Comparison of ENCODE assay signal across 13 cellular contexts in the genomic region with DNA sequence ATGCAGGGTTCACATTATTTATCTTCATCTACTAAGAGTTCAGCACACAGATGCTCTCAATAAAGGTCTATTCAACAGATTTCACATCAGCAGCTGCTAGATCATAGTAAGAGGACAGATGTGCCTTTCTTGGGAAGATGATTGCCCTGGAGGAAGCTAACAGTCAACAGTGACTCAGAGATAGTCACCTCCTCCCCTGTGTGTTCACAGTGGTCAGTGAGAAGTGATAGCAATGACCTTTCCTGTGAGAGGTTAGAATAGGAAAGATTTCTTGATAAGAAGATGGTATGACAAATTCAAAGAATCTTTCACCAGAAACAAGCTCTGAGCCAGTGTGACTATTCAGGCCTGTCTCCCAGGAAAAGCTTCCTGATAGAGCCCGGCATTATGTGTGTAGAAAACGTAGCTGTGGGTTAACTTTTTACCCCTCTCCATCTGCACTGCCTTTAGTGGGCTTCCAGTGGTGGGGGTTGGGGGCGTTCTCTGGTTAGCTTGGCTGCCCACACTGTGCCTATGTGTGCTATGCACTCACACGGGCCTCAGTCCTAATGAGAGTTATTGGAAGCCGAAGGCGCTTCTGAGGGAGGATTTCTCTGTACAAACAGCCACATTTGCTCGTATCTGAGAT.
DNase-seq lines count a peak whose midpoint lies in the region; ATAC-seq, FAIRE-seq and TF ChIP-seq lines count a peak whose summit lies in the region.
"Had no signal": no experiment of that assay in that cellular context is flagged by ENCODE, and none has a peak within 500 bp of the region (broad histone marks: within the 10 kb centered on the region; RNA-seq: fewer than 3 reads in every experiment).

No MANE protein-coding gene starts in this region.

- H3K4me3 ChIP-seq in A549 (no peak overlapping the region), sigmoid colon (no peak overlapping the region)

- no peaks in the 10 kb centered on the region for H3K27me3 ChIP-seq in sigmoid colon

- H3K27ac ChIP-seq in A549 = peak overlapping the region; percentile 89 to 92
- H3K27ac ChIP-seq in sigmoid colon = no peak overlapping the region
- H3K27ac ChIP-seq: C4-2B, KMS-11 had no signal

- POLR2A ChIA-PET in A549 (lab: Yijun Ruan, JAX) = interaction anchor here (0.6 to 1.8 kb wide), 14 partner anchors 11 to 590 kb away, joined by 3 to 19 read pairs (median 4); partner anchors contain the start of genes ARHGAP5 and HEATR5A

- peak; percentile 44 to 59; a peak in 4 of 5 replicates for TF ChIP-seq RAD21 in A549 (conservative IDR thresholded peaks at IDR 0.05 in 1 of 2, IDR thresholded peaks at IDR 0.05 in 1 of 2)

- intact Hi-C loops in sigmoid colon (cut with DNase I) = no loop called here

- H3K27me3 Mint-ChIP-seq in glutamatergic neuron (ENCODE audit: unreplicated experiment) = no peaks in the 10 kb centered on the region

- H3K9me3 Mint-ChIP-seq in glutamatergic neuron (ENCODE audit: unreplicated experiment) = no peaks in the 10 kb centered on the region

- CTCF ChIA-PET in A549 (lab: Yijun Ruan, JAX) = interaction anchor here (0.6 to 3.4 kb wide), 14 partner anchors 9 to 499 kb away, joined by 3 to 29 read pairs (median 4); no protein-coding TSS in a partner anchor

- peak; percentile 88 to 90 for ATAC-seq in A549
- peak; percentile 75 for ATAC-seq in SK-N-SH treated with all-trans-retinoic acid at 6 μM for 48 hours
- no peak for ATAC-seq in HG02938 (IDR thresholded peaks at IDR 0.05; ENCODE audit: unreplicated experiment)

- peak overlapping the region; percentile 67 for H3K27ac Mint-ChIP-seq in glutamatergic neuron (ENCODE audit: unreplicated experiment)

- H3K36me3 Mint-ChIP-seq in glutamatergic neuron (ENCODE audit: unreplicated experiment) = no peaks in the 10 kb centered on the region

- peak overlapping the region; percentile 87 for H3K4me2 ChIP-seq in A549
- H3K4me2 ChIP-seq: KMS-11 had no signal

- DNase-seq in A549 (ENCODE audit: low read depth in 1 of 2, low spot score in 1 of 2) = peak; percentile 81 to 95
- peak; percentile 85 for DNase-seq in HCEC 1CT
- no peak for DNase-seq in glutamatergic neuron
- no peak for DNase-seq in cerebellar nuclear complex (lab: John Stamatoyannopoulos, UW)
- no peak for DNase-seq in SK-N-DZ (ENCODE audit: low spot score)
- DNase-seq in sigmoid colon = no peak
- DNase-seq: midbrain, NCI-H510A, small intestine had no signal

- peaks cover 8% of the 10 kb centered on the region for H3K4me1 Mint-ChIP-seq in glutamatergic neuron (ENCODE audit: low read depth, unreplicated experiment)

- H3K9me3 ChIP-seq in A549 (no peaks in the 10 kb centered on the region), sigmoid colon (no peaks in the 10 kb centered on the region)

- no peaks in the 10 kb centered on the region for H3K36me3 ChIP-seq in sigmoid colon

- TF ChIP-seq CTCF in A549 (IDR thresholded peaks at IDR 0.05) (no peak), glutamatergic neuron (IDR thresholded peaks at IDR 0.05; ENCODE audit: partially characterized antibody, unreplicated experiment) (no peak), sigmoid colon (IDR thresholded peaks at IDR 0.05) (no peak)

- WGBS in A549 (ENCODE audit: missing lambda C conversion rate) = 5% methylated on average over 7 of the region's 7 CpGs
- 90 to 91% methylated on average over 7 of the region's 7 CpGs for whole genome bisulfite sequencing in sigmoid colon, 2 donors

- H3K4me3 Mint-ChIP-seq in glutamatergic neuron (ENCODE audit: unreplicated experiment) = no peak overlapping the region

- TF ChIP-seq POLR2A in A549 (IDR thresholded peaks at IDR 0.05; ENCODE audit: low read length) (no peak), sigmoid colon (IDR thresholded peaks at IDR 0.05) (no peak)

- TF ChIP-seq EP300 in A549 (IDR thresholded peaks at IDR 0.05) (peak; percentile 83 to 87; a peak in 4 of 5 replicates), sigmoid colon (IDR thresholded peaks at IDR 0.05) (no peak)

- peak; percentile 93 for FAIRE-seq in A549 (lab: Jason Lieb, UNC)
- FAIRE-seq: small intestine had no signal

- H3K4me1 ChIP-seq in A549 = peaks cover 68% of the 10 kb centered on the region
- H3K4me1 ChIP-seq in sigmoid colon = no peaks in the 10 kb centered on the region

TF ChIP-seq in A549, 52 proteins besides CTCF, POLR2A, EP300 and RAD21 (continues in another document):
- TF ChIP-seq, protein P1, sequence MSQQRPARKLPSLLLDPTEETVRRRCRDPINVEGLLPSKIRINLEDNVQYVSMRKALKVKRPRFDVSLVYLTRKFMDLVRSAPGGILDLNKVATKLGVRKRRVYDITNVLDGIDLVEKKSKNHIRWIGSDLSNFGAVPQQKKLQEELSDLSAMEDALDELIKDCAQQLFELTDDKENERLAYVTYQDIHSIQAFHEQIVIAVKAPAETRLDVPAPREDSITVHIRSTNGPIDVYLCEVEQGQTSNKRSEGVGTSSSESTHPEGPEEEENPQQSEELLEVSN (IDR thresholded peaks at IDR 0.05; ENCODE audit: borderline replicate concordance, low read depth) = no peak
- TF ChIP-seq KDM5A (IDR thresholded peaks at IDR 0.05) (no peak), POLR2AphosphoS2 (conservative IDR thresholded peaks at IDR 0.05; ENCODE audit: low read length) (no peak), FOXS1 (CRISPR knock-in tag; IDR thresholded peaks at IDR 0.05) (no peak; the same call in 1 of the 2 replicates), ZC3H11A (IDR thresholded peaks at IDR 0.05) (no peak), NFE2L2 (conservative IDR thresholded peaks at IDR 0.05; ENCODE audit: low read length) (no peak), BCL3 (IDR thresholded peaks at IDR 0.05) (peak; percentile 91; the same call in 2 of the 3 replicates), ZSCAN20 (CRISPR knock-in tag; IDR thresholded peaks at IDR 0.05) (no peak), NR3C1 (IDR thresholded peaks at IDR 0.05) (no peak), SMC3 (IDR thresholded peaks at IDR 0.05) (peak; percentile 49; the same call in 2 of the 3 replicates), JUNB (IDR thresholded peaks at IDR 0.05) (peak; percentile 98), JUN (IDR thresholded peaks at IDR 0.05) (peak; percentile 89 to 96), EHF (CRISPR knock-in tag; IDR thresholded peaks at IDR 0.05) (no peak), HOXB5 (CRISPR knock-in tag; IDR thresholded peaks at IDR 0.05) (no peak), CEBPB (IDR thresholded peaks at IDR 0.05) (peak; percentile 20 to 78; a peak in 3 of 4 replicates)
- TF ChIP-seq, protein P2, sequence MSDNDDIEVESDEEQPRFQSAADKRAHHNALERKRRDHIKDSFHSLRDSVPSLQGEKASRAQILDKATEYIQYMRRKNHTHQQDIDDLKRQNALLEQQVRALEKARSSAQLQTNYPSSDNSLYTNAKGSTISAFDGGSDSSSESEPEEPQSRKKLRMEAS (IDR thresholded peaks at IDR 0.05) = peak; percentile 80

TF ChIP-seq in SK-N-SH treated with all-trans-retinoic acid at 6 μM for 48 hours, 23 proteins besides CTCF, POLR2A, EP300 and RAD21:
- TF ChIP-seq, protein P3, sequence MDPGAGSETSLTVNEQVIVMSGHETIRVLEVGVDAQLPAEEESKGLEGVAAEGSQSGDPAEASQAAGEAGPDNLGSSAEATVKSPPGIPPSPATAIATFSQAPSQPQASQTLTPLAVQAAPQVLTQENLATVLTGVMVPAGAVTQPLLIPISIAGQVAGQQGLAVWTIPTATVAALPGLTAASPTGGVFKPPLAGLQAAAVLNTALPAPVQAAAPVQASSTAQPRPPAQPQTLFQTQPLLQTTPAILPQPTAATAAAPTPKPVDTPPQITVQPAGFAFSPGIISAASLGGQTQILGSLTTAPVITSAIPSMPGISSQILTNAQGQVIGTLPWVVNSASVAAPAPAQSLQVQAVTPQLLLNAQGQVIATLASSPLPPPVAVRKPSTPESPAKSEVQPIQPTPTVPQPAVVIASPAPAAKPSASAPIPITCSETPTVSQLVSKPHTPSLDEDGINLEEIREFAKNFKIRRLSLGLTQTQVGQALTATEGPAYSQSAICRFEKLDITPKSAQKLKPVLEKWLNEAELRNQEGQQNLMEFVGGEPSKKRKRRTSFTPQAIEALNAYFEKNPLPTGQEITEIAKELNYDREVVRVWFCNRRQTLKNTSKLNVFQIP (CRISPR knock-in tag; IDR thresholded peaks at IDR 0.05; ENCODE audit: borderline replicate concordance, low read depth) = no peak
- TF ChIP-seq TCF4 (CRISPR knock-in tag; IDR thresholded peaks at IDR 0.05; ENCODE audit: borderline replicate concordance) = peak; percentile 14; the same call in 1 of the 2 replicates
TF ChIP-seq in SK-N-SH treated with all-trans-retinoic acid at 6 μM for 48 hours: peak in this region for 1.

Comparison
In these comparisons a context has a peak if more than half of its experiments do, and no peak if none do; other contexts are left out.
1. DNase-seq: peak in A549 (2 of 2) and HCEC 1CT (single experiment); none in glutamatergic neuron (single experiment), cerebellar nuclear complex (0 of 2), SK-N-DZ (single experiment) and sigmoid colon (single experiment).
2. H3K27ac ChIP-seq: peak in A549 (2 of 2); none in sigmoid colon (0 of 4).